Comparison of ENCODE assay signal across 7 cellular contexts in genomic region chr14:21455912-21456667, GRCh38. TPM values are rescaled to one million over a fixed set of nuclear protein-coding genes. Genes with fewer than 3 reads are reported as not detected.
DNase-seq lines count a peak whose midpoint lies in the region; ATAC-seq and TF ChIP-seq lines count a peak whose summit lies in the region.

CHD8 (minus strand) TSS chr14:21456123; CDS start chr14:21431643, 24,480 bp downstream.

- ATAC-seq in GM18499 (IDR thresholded peaks at IDR 0.05; ENCODE audit: insufficient read depth, unreplicated experiment): peak; percentile 93
- ATAC-seq in HG02970 (IDR thresholded peaks at IDR 0.05; ENCODE audit: low FRiP score, unreplicated experiment): peak; percentile 96

- peak within 1 kb of the TSS; percentile 67 for H3K4me3 ChIP-seq in astrocyte of the cerebellum (ENCODE audit: low read depth, low read length)

- peak; percentile 56 for TF ChIP-seq CTCF in astrocyte of the cerebellum (IDR thresholded peaks at IDR 0.05; ENCODE audit: low read depth, low read length, missing control alignments)

- peak; percentile 99 for DNase-seq in NCI-H1930 (lab: John Stamatoyannopoulos, UW)
- DNase-seq in T-helper 22 cell (ENCODE audit: low read depth): peak; percentile 100
- peak; percentile 99 for DNase-seq in astrocyte of the cerebellum (ENCODE audit: low read depth)
- peak; percentile 98 for DNase-seq in hepatic stellate cell (ENCODE audit: low spot score)
- DNase-seq in renal cortical epithelial cell (ENCODE audit: low read depth): peak; percentile 99

- in situ Hi-C loops in astrocyte of the cerebellum (cut with HindIII; ENCODE audit: low sequenced_read_pairs): no loop called here

RNA-seq across cellular contexts. Expression of gene CHD8, which starts in this region (rescaled TPM):
- 42.4 and 92.8 TPM in 2 replicates for total RNA-seq in renal cortical epithelial cell

Comparison
In these comparisons a context has a peak if more than half of its experiments do, and no peak if none do; other contexts are left out.
1. Peak in every context shown above with its lines: DNase-seq, ATAC-seq and H3K4me3 ChIP-seq.